Comparison of ENCODE assay signal across 12 cellular contexts in the genomic region with DNA sequence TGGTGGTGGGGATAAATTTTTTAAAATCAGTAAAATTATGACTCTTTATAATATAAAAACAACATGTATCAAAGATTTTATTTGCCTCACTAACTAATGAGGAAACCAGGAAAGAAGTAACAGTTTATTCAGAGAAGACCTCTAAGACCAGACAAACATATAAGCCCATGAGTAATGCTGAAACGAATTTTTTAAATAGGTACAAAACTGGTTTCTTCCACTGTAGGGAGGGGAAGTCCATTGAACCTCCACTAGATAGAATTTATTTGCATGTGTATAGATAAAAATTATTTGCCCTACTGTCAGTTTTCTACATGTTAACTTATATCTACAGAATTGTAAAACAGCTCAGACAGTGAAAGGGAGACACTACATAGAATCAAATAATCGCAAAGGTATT.
"Had no signal": no experiment of that assay in that cellular context is flagged by ENCODE, and none has a peak within 500 bp of the region (broad histone marks: within the 10 kb centered on the region; RNA-seq: fewer than 3 reads in every experiment).

No MANE protein-coding gene starts in this region.

- H3K27ac ChIP-seq: GM23248, HL-60, KMS-11 had no signal

- H3K36me3 Mint-ChIP-seq: IgD-negative memory B cell had no signal

- H3K36me3 ChIP-seq: HAP-1 had no signal

- H3K4me3 Mint-ChIP-seq: HFFc6, IgD-negative memory B cell had no signal

- DNase-seq: GM23248, GOT3, H7, HFFc6, Karpas-422, KBM-7 had no signal

- H3K27me3 Mint-ChIP-seq: IgD-negative memory B cell had no signal

- ATAC-seq: HCT116, HepG2 had no signal

- H2AFZ ChIP-seq: GM23248 had no signal

- H3K4me2 ChIP-seq: KMS-11 had no signal

- H3K9ac ChIP-seq: GM23248, KMS-11 had no signal

- H3K9me3 ChIP-seq: HAP-1 had no signal

- H3K9me3 Mint-ChIP-seq: IgD-negative memory B cell had no signal

- H3K4me1 ChIP-seq: HAP-1 had no signal

- H3K27ac Mint-ChIP-seq: HFFc6, IgD-negative memory B cell had no signal

- H3K4me3 ChIP-seq: GM23248, HAP-1 had no signal
